12 cellular contexts compared by ENCODE assay signal in the genomic region with DNA sequence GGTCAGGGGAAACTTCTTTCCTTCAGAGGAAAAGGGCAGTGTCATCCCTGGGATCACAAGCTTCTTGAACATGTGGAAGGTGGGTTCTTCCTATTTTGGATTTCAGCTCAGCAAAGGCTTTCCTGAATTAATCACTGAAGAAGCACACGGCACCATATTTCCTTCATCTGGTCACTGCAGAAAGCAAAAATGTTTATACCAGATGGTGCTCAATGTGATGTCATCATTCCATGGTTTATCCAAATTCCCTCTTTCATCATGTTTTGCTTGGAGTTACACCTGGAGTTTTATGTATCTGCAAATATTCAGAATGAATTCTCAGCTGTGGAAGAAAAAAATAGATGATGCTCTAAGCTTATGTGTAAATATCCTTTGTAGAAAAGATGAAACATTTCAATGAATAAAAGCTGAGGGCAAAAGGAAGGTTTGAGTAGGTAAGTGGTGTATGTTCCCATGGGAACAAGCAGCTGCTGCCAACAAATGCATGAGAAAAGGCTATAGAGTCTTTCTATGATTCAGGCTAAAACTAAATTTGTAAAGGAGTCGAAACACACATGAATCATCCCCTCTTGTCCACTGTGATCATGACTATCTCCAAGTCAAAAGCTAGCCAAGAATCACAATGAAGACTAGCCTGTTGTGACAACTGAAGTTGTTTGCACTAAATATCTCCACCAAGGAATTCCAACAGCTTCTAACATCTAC. TPM values are rescaled to one million over a fixed set of nuclear protein-coding genes. Genes with fewer than 3 reads are reported as not detected.
DNase-seq lines count a peak whose midpoint lies in the region; ATAC-seq and TF ChIP-seq lines count a peak whose summit lies in the region.
"Had no signal": no experiment of that assay in that cellular context is flagged by ENCODE, and none has a peak within 500 bp of the region (broad histone marks: within the 10 kb centered on the region; RNA-seq: fewer than 3 reads in every experiment).

No MANE protein-coding gene starts in this region.

- CTCF ChIA-PET in activated CD4-positive, alpha-beta T cell treated with anti-CD3 and anti-CD28 coated beads for 36 hours (lab: Charles Lee) = interaction anchor here (0.6 to 2.5 kb wide), 10 partner anchors 12 to 186 kb away, joined by 3 to 8 read pairs (median 4); no protein-coding TSS in a partner anchor

- peaks cover 49% of the 10 kb centered on the region for H3K27me3 Mint-ChIP-seq in activated CD4-positive, alpha-beta T cell treated with anti-CD3 and anti-CD28 coated beads for 36 hours
- peaks cover 47% of the 10 kb centered on the region for H3K27me3 Mint-ChIP-seq in nephron progenitor cell (ENCODE audit: low read depth, poor library complexity)

- POLR2A ChIA-PET in activated CD4-positive, alpha-beta T cell treated with anti-CD3 and anti-CD28 coated beads for 36 hours (lab: Charles Lee) = no interaction called here

- no peak overlapping the region for H3K27ac Mint-ChIP-seq in activated CD4-positive, alpha-beta T cell treated with anti-CD3 and anti-CD28 coated beads for 36 hours
- H3K27ac Mint-ChIP-seq in stimulated activated effector memory CD8-positive, alpha-beta T cell treated with anti-CD3 and anti-CD28 coated beads, Interleukin-12 subunit alpha, Interleukin-12 subunit beta, amount 100 ng/mL, for 72 hours = no peak overlapping the region
- H3K27ac Mint-ChIP-seq in nephron progenitor cell = no peak overlapping the region

- no peak for TF ChIP-seq CTCF in fibroblast of mammary gland (conservative IDR thresholded peaks at IDR 0.05; ENCODE audit: control insufficient read depth, insufficient read depth, low read depth, low read length)
- TF ChIP-seq CTCF in nephron progenitor cell (IDR thresholded peaks at IDR 0.05) = no peak

- intact Hi-C loops in activated CD4-positive, alpha-beta T cell treated with anti-CD3 and anti-CD28 coated beads for 36 hours (cut with DNase I, micrococcal nuclease) = no loop called here

- no peak for DNase-seq in activated CD4-positive, alpha-beta T cell treated with anti-CD3 and anti-CD28 coated beads for 36 hours
- DNase-seq in activated CD4-positive, alpha-beta T cell treated with anti-CD3 and anti-CD28 coated beads, Interleukin-2, amount 50 U/mL, for 1 hour = no peak
- peak; percentile 93 for DNase-seq in RPMI7951 (ENCODE audit: low read depth)
- DNase-seq in fibroblast of mammary gland (ENCODE audit: low read depth) = peak; percentile 98
- no peak for DNase-seq in stimulated activated effector memory CD8-positive, alpha-beta T cell treated with anti-CD3 and anti-CD28 coated beads, Interleukin-12 subunit alpha, Interleukin-12 subunit beta, amount 100 ng/mL, for 72 hours (ENCODE audit: low spot score in 2 of 2)
- DNase-seq in nephron progenitor cell = no peak
- no peak for DNase-seq in HT-29 (ENCODE audit: low spot score)
- DNase-seq: activated CD8-positive, alpha-beta memory T cell treated with anti-CD3 and anti-CD28 coated beads, Interleukin-2, amount 50 U/mL, for 48 hours; NK-92 treated with Interleukin-12 subunit alpha and Interleukin-12 subunit beta, amount 100 ng/mL, for 24 hours; stimulated activated CD4-positive, alpha-beta T cell treated with anti-CD3 and anti-CD28 coated beads, Interleukin-4, amount 100 ng/mL, for 4 hours had no signal

- no peak overlapping the region for H3K4me3 ChIP-seq in fibroblast of mammary gland (ENCODE audit: control insufficient read depth, low read depth, low read length)
- H3K4me3 ChIP-seq: GM12878 had no signal

- H3K9me3 Mint-ChIP-seq in activated CD4-positive, alpha-beta T cell treated with anti-CD3 and anti-CD28 coated beads for 36 hours (ENCODE audit: low read depth) = no peaks in the 10 kb centered on the region
- no peaks in the 10 kb centered on the region for H3K9me3 Mint-ChIP-seq in stimulated activated effector memory CD8-positive, alpha-beta T cell treated with anti-CD3 and anti-CD28 coated beads, Interleukin-12 subunit alpha, Interleukin-12 subunit beta, amount 100 ng/mL, for 72 hours
- H3K9me3 Mint-ChIP-seq in nephron progenitor cell = no peaks in the 10 kb centered on the region

- no peaks in the 10 kb centered on the region for H3K36me3 Mint-ChIP-seq in activated CD4-positive, alpha-beta T cell treated with anti-CD3 and anti-CD28 coated beads for 36 hours (ENCODE audit: low read depth)
- H3K36me3 Mint-ChIP-seq in stimulated activated effector memory CD8-positive, alpha-beta T cell treated with anti-CD3 and anti-CD28 coated beads, Interleukin-12 subunit alpha, Interleukin-12 subunit beta, amount 100 ng/mL, for 72 hours = no peaks in the 10 kb centered on the region
- no peaks in the 10 kb centered on the region for H3K36me3 Mint-ChIP-seq in nephron progenitor cell (ENCODE audit: low read depth)

- peaks cover 3% of the 10 kb centered on the region for H3K4me1 Mint-ChIP-seq in activated CD4-positive, alpha-beta T cell treated with anti-CD3 and anti-CD28 coated beads for 36 hours
- H3K4me1 Mint-ChIP-seq in stimulated activated effector memory CD8-positive, alpha-beta T cell treated with anti-CD3 and anti-CD28 coated beads, Interleukin-12 subunit alpha, Interleukin-12 subunit beta, amount 100 ng/mL, for 72 hours = peaks cover 4% of the 10 kb centered on the region
- no peaks in the 10 kb centered on the region for H3K4me1 Mint-ChIP-seq in nephron progenitor cell

- H3K4me3 Mint-ChIP-seq in activated CD4-positive, alpha-beta T cell treated with anti-CD3 and anti-CD28 coated beads for 36 hours = no peak overlapping the region
- no peak overlapping the region for H3K4me3 Mint-ChIP-seq in stimulated activated effector memory CD8-positive, alpha-beta T cell treated with anti-CD3 and anti-CD28 coated beads, Interleukin-12 subunit alpha, Interleukin-12 subunit beta, amount 100 ng/mL, for 72 hours
- H3K4me3 Mint-ChIP-seq in nephron progenitor cell = no peak overlapping the region

- ATAC-seq in activated CD4-positive, alpha-beta T cell treated with anti-CD3 and anti-CD28 coated beads for 36 hours = peak; percentile 33
- peak; percentile 58 for ATAC-seq in stimulated activated effector memory CD8-positive, alpha-beta T cell treated with anti-CD3 and anti-CD28 coated beads, Interleukin-12 subunit alpha, Interleukin-12 subunit beta, amount 100 ng/mL, for 72 hours
- ATAC-seq in GM18909 (IDR thresholded peaks at IDR 0.05; ENCODE audit: poor library complexity, unreplicated experiment) = no peak
- ATAC-seq: GM12878 had no signal

RNA-seq across cellular contexts. Expression of a gene that starts 26.9 kb away (rescaled TPM):
- 10 to 100 TPM; 17.5 to 18.6 TPM for total RNA-seq in activated CD4-positive, alpha-beta T cell treated with anti-CD3 and anti-CD28 coated beads for 36 hours
- total RNA-seq in RPMI7951 (2014; rRNA removed; shearing (Covaris generic)) = 36.3 and 44.5 TPM in 2 replicates
- total RNA-seq in HT-29 (2014; rRNA removed; shearing (Covaris generic)) = 7.1 and 8.0 TPM in 2 replicates

Comparison
In these comparisons a context has a peak if more than half of its experiments do, and no peak if none do; other contexts are left out.
1. DNase-seq: peak in RPMI7951 (single experiment) and fibroblast of mammary gland (single experiment); none in activated CD4-positive, alpha-beta T cell treated with anti-CD3 and anti-CD28 coated beads for 36 hours (single experiment), activated CD4-positive, alpha-beta T cell treated with anti-CD3 and anti-CD28 coated beads, Interleukin-2, amount 50 U/mL, for 1 hour (single experiment), stimulated activated effector memory CD8-positive, alpha-beta T cell treated with anti-CD3 and anti-CD28 coated beads, Interleukin-12 subunit alpha, Interleukin-12 subunit beta, amount 100 ng/mL, for 72 hours (0 of 2), nephron progenitor cell (single experiment) and HT-29 (single experiment).